8 cellular contexts compared by ENCODE assay signal in the genomic region with DNA sequence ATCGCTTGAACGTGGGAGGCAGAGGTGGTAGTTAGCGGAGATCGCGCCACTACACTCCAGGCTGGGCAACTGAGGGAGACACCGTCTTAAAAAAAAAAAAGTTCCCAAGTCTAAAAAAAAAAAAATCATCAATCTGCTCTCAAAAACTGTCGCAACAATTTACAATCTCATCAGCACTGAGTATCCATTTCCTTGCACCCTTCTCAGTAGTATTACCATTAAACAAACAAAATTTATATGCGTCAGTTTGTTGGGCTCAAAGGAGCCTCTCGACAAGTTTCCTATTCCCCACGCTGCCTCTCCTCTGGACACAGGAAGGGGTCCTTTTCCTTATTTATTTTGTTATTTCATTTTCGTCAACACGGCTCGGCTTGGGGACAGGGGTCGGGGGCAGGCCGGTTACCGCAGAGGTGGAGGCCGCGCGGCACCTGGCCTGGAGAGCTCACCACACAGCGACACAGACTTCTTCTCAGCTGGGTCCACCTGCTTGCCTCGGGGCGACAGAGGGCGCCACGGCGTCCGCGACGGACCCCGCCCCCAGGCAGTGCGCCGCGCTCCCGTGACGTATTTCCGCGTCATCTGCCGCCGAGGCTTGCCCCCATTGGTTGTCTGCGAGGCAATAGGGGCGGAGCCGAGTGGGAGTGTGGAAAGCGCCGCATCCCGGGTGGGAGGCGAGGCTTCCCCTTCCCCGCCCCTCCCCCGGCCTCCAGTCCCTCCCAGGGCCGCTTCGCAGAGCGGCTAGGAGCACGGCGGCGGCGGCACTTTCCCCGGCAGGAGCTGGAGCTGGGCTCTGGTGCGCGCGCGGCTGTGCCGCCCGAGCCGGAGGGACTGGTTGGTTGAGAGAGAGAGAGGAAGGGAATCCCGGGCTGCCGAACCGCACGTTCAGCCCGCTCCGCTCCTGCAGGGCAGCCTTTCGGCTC. TPM values are rescaled to one million over a fixed set of nuclear protein-coding genes. Genes with fewer than 3 reads are reported as not detected.
DNase-seq lines count a peak whose midpoint lies in the region; ATAC-seq and TF ChIP-seq lines count a peak whose summit lies in the region.

MAP2K1 (plus strand) TSS at position 709 of the 920 bp plus-strand sequence. CDS start 436 bp downstream, outside the sequence.

- peak; percentile 80 for DNase-seq in DMS79 (lab: John Stamatoyannopoulos, UW)
- DNase-seq in KBM-7: peak; percentile 100
- DNase-seq in activated T-cell treated with anti-CD3 and anti-CD28 coated beads, Interleukin-2, amount 50 U/mL, for 4 hours: peak; percentile 99
- peak; percentile 97 to 98 for DNase-seq in stimulated activated CD8-positive, alpha-beta memory T cell treated with anti-CD3 and anti-CD28 coated beads, Interleukin-7, amount 100 ng/mL, for 4 hours (ENCODE audit: low read depth in 2 of 2)

- H3K36me3 ChIP-seq in esophagus (ENCODE audit: control insufficient read depth in 2 of 2, insufficient read depth in 2 of 2, low read length in 1 of 2) (no peaks in the 10 kb centered on the region), muscle layer of duodenum (ENCODE audit: control insufficient read depth in 1 of 2, insufficient read depth in 2 of 2, low read length in 2 of 2) (no peaks in the 10 kb centered on the region)

- ATAC-seq in GM21717 (IDR thresholded peaks at IDR 0.05; ENCODE audit: unreplicated experiment): peak; percentile 70
- ATAC-seq in activated T-cell treated with anti-CD3 and anti-CD28 coated beads, Interleukin-2, amount 50 U/mL, for 4 hours: peak; percentile 87 to 89

- 4 to 5% methylated on average over 54 to 69 of the region's 69 CpGs for WGBS in esophagus, 2 donors

- H3K4me3 ChIP-seq in esophagus (ENCODE audit: low read depth in 1 of 2, low read length in 2 of 2) (peak within 1 kb of the TSS; percentile 89 to 93), muscle layer of duodenum (ENCODE audit: low read depth in 1 of 2, low read length in 2 of 2) (peak within 1 kb of the TSS; percentile 79 to 86)

- H3K27me3 Mint-ChIP-seq in activated T-cell treated with anti-CD3 and anti-CD28 coated beads, Interleukin-2, amount 50 U/mL, for 4 hours (ENCODE audit: low read depth): no peaks in the 10 kb centered on the region

- no peaks in the 10 kb centered on the region for H3K9me3 Mint-ChIP-seq in activated T-cell treated with anti-CD3 and anti-CD28 coated beads, Interleukin-2, amount 50 U/mL, for 4 hours

- in situ Hi-C loops in KBM-7 (cut with MboI; ENCODE audit: low pct_unique_long_range_greater_than_20kb, low sequenced_read_pairs): no loop called here

- H3K4me3 Mint-ChIP-seq in activated T-cell treated with anti-CD3 and anti-CD28 coated beads, Interleukin-2, amount 50 U/mL, for 4 hours: peak within 1 kb of the TSS; percentile 94

- H3K27ac ChIP-seq in esophagus (ENCODE audit: low read depth in 2 of 2, low read length in 1 of 2) (peak within 1 kb of the TSS; percentile 94 to 96), muscle layer of duodenum (ENCODE audit: low read length) (peak within 1 kb of the TSS; percentile 84)

- H3K4me1 ChIP-seq in esophagus (ENCODE audit: control insufficient read depth in 2 of 2, insufficient read depth in 2 of 2, low read length in 1 of 2) (no peaks in the 10 kb centered on the region), muscle layer of duodenum (ENCODE audit: control insufficient read depth in 1 of 2, insufficient read depth in 2 of 2, low read length in 2 of 2) (peaks cover 5 to 21% of the 10 kb centered on the region in 2 donors)

- H3K9me3 ChIP-seq in esophagus (ENCODE audit: control insufficient read depth in 2 of 2, insufficient read depth in 1 of 2, low read depth in 1 of 2, low read length in 1 of 2): no peaks in the 10 kb centered on the region
- H3K9me3 ChIP-seq in muscle layer of duodenum (ENCODE audit: control insufficient read depth in 1 of 2, low read length in 2 of 2): no peaks in the 10 kb centered on the region

- H3K4me1 Mint-ChIP-seq in activated T-cell treated with anti-CD3 and anti-CD28 coated beads, Interleukin-2, amount 50 U/mL, for 4 hours (ENCODE audit: low read depth): peaks cover 46% of the 10 kb centered on the region

- H3K36me3 Mint-ChIP-seq in activated T-cell treated with anti-CD3 and anti-CD28 coated beads, Interleukin-2, amount 50 U/mL, for 4 hours (ENCODE audit: insufficient read depth): peaks cover 5% of the 10 kb centered on the region

- H3K27me3 ChIP-seq in esophagus (ENCODE audit: control insufficient read depth in 1 of 2, insufficient read depth in 2 of 2, low read length in 2 of 2) (no peaks in the 10 kb centered on the region), muscle layer of duodenum (ENCODE audit: low read depth, low read length) (no peaks in the 10 kb centered on the region)

TF ChIP-seq in PFSK-1, 5 proteins besides CTCF, POLR2A, EP300 and RAD21:
- peak; percentile 88 for TF ChIP-seq TAF1 (IDR thresholded peaks at IDR 0.05; ENCODE audit: borderline replicate concordance, insufficient read depth, low read length)
- peak; percentile 99 for TF ChIP-seq FOXP2 (optimal IDR thresholded peaks at IDR 0.05; ENCODE audit: borderline replicate concordance, extremely low read depth, extremely low read length, insufficient read depth)
- peak; percentile 14; the same call in 1 of the 2 replicates for TF ChIP-seq SIN3A (IDR thresholded peaks at IDR 0.05; ENCODE audit: borderline replicate concordance, insufficient read depth, low read length)
- TF ChIP-seq POLR2AphosphoS5 (IDR thresholded peaks at IDR 0.05; ENCODE audit: low read depth, low read length): peak; percentile 79
- TF ChIP-seq, protein P1, sequence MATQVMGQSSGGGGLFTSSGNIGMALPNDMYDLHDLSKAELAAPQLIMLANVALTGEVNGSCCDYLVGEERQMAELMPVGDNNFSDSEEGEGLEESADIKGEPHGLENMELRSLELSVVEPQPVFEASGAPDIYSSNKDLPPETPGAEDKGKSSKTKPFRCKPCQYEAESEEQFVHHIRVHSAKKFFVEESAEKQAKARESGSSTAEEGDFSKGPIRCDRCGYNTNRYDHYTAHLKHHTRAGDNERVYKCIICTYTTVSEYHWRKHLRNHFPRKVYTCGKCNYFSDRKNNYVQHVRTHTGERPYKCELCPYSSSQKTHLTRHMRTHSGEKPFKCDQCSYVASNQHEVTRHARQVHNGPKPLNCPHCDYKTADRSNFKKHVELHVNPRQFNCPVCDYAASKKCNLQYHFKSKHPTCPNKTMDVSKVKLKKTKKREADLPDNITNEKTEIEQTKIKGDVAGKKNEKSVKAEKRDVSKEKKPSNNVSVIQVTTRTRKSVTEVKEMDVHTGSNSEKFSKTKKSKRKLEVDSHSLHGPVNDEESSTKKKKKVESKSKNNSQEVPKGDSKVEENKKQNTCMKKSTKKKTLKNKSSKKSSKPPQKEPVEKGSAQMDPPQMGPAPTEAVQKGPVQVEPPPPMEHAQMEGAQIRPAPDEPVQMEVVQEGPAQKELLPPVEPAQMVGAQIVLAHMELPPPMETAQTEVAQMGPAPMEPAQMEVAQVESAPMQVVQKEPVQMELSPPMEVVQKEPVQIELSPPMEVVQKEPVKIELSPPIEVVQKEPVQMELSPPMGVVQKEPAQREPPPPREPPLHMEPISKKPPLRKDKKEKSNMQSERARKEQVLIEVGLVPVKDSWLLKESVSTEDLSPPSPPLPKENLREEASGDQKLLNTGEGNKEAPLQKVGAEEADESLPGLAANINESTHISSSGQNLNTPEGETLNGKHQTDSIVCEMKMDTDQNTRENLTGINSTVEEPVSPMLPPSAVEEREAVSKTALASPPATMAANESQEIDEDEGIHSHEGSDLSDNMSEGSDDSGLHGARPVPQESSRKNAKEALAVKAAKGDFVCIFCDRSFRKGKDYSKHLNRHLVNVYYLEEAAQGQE (IDR thresholded peaks at IDR 0.05; ENCODE audit: insufficient read depth in 1 of 2, low read depth in 2 of 2, low read length in 2 of 2): no peak; a peak in 1 of 4 replicates

RNA-seq across cellular contexts. Expression of gene MAP2K1, which starts in this region (rescaled TPM):
- 76.3 TPM for polyA plus RNA-seq in PFSK-1 (2012; ENCODE audit: insufficient read length, low read depth)
- 10 to 100 TPM; 71.8 to 77.6 (median 75.3) TPM for total RNA-seq in activated T-cell treated with anti-CD3 and anti-CD28 coated beads, Interleukin-2, amount 50 U/mL, for 4 hours
- polyA plus RNA-seq in esophagus: 10 to 100 TPM; 34.5 to 68.1 TPM

Comparison
In these comparisons a context has a peak if more than half of its experiments do, and no peak if none do; other contexts are left out.
1. Peak in every context shown above with its lines: DNase-seq, ATAC-seq, H3K4me3 ChIP-seq and H3K27ac ChIP-seq.